10 cellular contexts compared by ENCODE assay signal in genomic region chr3:78978037-78978436, GRCh38.
DNase-seq lines count a peak whose midpoint lies in the region; ATAC-seq and TF ChIP-seq lines count a peak whose summit lies in the region.
"Had no signal": no experiment of that assay in that cellular context is flagged by ENCODE, and none has a peak within 500 bp of the region (broad histone marks: within the 10 kb centered on the region; RNA-seq: fewer than 3 reads in every experiment).

No MANE protein-coding gene starts in this region.

- H3K4me1 Mint-ChIP-seq in Caco-2 (ENCODE audit: low read depth, unreplicated experiment): no peaks in the 10 kb centered on the region
- peaks cover 69% of the 10 kb centered on the region for H3K4me1 Mint-ChIP-seq in WTC11

- H3K36me3 ChIP-seq in Caco-2 (ENCODE audit: control insufficient read depth, insufficient read depth, low read length) (no peaks in the 10 kb centered on the region), Karpas-422 (ENCODE audit: insufficient read depth, low read length) (no peaks in the 10 kb centered on the region), liver (ENCODE audit: control insufficient read depth in 4 of 4, insufficient read depth in 3 of 4, low read depth in 1 of 4, low read length in 3 of 4) (no peaks in the 10 kb centered on the region)

- H3K27me3 ChIP-seq in Caco-2 (replicated peaks; ENCODE audit: control insufficient read depth, insufficient read depth, low read length): no peaks in the 10 kb centered on the region
- no peaks in the 10 kb centered on the region for H3K27me3 ChIP-seq in Karpas-422 (ENCODE audit: low read length)
- H3K27me3 ChIP-seq in liver (ENCODE audit: control insufficient read depth in 4 of 4, insufficient read depth in 4 of 4, low read length in 3 of 4): no peaks in the 10 kb centered on the region

- intact Hi-C loops in Caco-2 (cut with micrococcal nuclease; ENCODE audit: unreplicated experiment): no loop called here
- intact Hi-C loops in head of caudate nucleus (cut with DNase I): loop anchor here (5.0 kb wide), 1 partner anchor 316 kb away; no protein-coding TSS in a partner anchor

- no peak overlapping the region for H3K9ac ChIP-seq in Karpas-422 (ENCODE audit: low read length)
- no peak overlapping the region for H3K9ac ChIP-seq in liver (ENCODE audit: low read depth in 1 of 2, low read length in 2 of 2)

- peak; percentile 76 to 80 for TF ChIP-seq RAD21 in liver (IDR thresholded peaks at IDR 0.05)

- no peak overlapping the region for H3K4me2 ChIP-seq in Karpas-422 (ENCODE audit: low read depth, low read length, poor library complexity, severe bottlenecking)

- DNase-seq in Caco-2 (no peak), Karpas-422 (peak; percentile 41), WTC11 (ENCODE audit: low spot score) (no peak), head of caudate nucleus (no peak)
- DNase-seq: effector memory CD8-positive, alpha-beta T cell had no signal

- H3K9me3 Mint-ChIP-seq in Caco-2 (ENCODE audit: unreplicated experiment) (no peaks in the 10 kb centered on the region), WTC11 (no peaks in the 10 kb centered on the region)

- no peaks in the 10 kb centered on the region for H3K79me2 ChIP-seq in Karpas-422 (ENCODE audit: low read length)

- H3K36me3 Mint-ChIP-seq in Caco-2 (ENCODE audit: insufficient read depth, unreplicated experiment) (no peaks in the 10 kb centered on the region), WTC11 (no peaks in the 10 kb centered on the region)

- POLR2A ChIA-PET in Caco-2 (lab: Charles Lee) (no interaction called here), WTC11 (lab: Charles Lee) (interaction anchor here (0.6 kb wide), 1 partner anchor 56 kb away, joined by 6 read pairs; no protein-coding TSS in a partner anchor)

- peak; percentile 6 to 25 for TF ChIP-seq CTCF in Caco-2 (IDR thresholded peaks at IDR 0.05; ENCODE audit: insufficient read depth in 1 of 2, low read depth in 1 of 2, low read length in 1 of 2, severe bottlenecking in 1 of 2, unreplicated experiment in 1 of 2)
- no peak for TF ChIP-seq CTCF in WTC11 (IDR thresholded peaks at IDR 0.05)
- TF ChIP-seq CTCF in liver (IDR thresholded peaks at IDR 0.05; ENCODE audit: low read depth, low read length, missing input control): peak; percentile 47

- H3K4me3 Mint-ChIP-seq in Caco-2 (ENCODE audit: unreplicated experiment) (no peak overlapping the region), WTC11 (no peak overlapping the region)
- H3K4me3 Mint-ChIP-seq: effector memory CD8-positive, alpha-beta T cell had no signal

- H3K4me3 ChIP-seq in Caco-2 (ENCODE audit: low read depth, low read length) (no peak overlapping the region), Karpas-422 (ENCODE audit: low read length) (no peak overlapping the region), liver (ENCODE audit: low read depth in 1 of 3, low read length in 3 of 3) (no peak overlapping the region)

- H2AFZ ChIP-seq in Karpas-422 (ENCODE audit: low read length): no peak overlapping the region

- H4K20me1 ChIP-seq in Karpas-422 (ENCODE audit: insufficient read depth, low read depth, low read length): no peaks in the 10 kb centered on the region

- CTCF ChIA-PET in Caco-2 (lab: Charles Lee): no interaction called here
- CTCF ChIA-PET in WTC11 (lab: Charles Lee): interaction anchor here (0.8 to 1.5 kb wide), 5 partner anchors 9 to 248 kb away, joined by 3 to 5 read pairs (median 4); no protein-coding TSS in a partner anchor

- H3K27ac Mint-ChIP-seq in Caco-2 (ENCODE audit: unreplicated experiment) (no peak overlapping the region), WTC11 (peak overlapping the region; percentile 35; the same call in 1 of the 2 replicates)
- H3K27ac Mint-ChIP-seq: effector memory CD8-positive, alpha-beta T cell had no signal

- H3K9me2 ChIP-seq in Karpas-422 (replicated peaks; ENCODE audit: insufficient read depth, low read length): no peaks in the 10 kb centered on the region

- H3K4me1 ChIP-seq in Caco-2: no peaks in the 10 kb centered on the region
- H3K4me1 ChIP-seq in Karpas-422 (ENCODE audit: low read length): no peaks in the 10 kb centered on the region
- H3K4me1 ChIP-seq in liver (ENCODE audit: control insufficient read depth in 4 of 4, insufficient read depth in 4 of 4, low read length in 3 of 4): no peaks in the 10 kb centered on the region

- BruUV-seq in Caco-2 (replicated peaks; lab: Mats Ljungman, UMichigan): no TSS peak

- no peak overlapping the region for H3K27ac ChIP-seq in Karpas-422 (ENCODE audit: low read length)
- no peak overlapping the region for H3K27ac ChIP-seq in liver (ENCODE audit: low read depth in 1 of 2, low read length in 2 of 2)
- H3K27ac ChIP-seq: HL-60 had no signal

- H3K9me3 ChIP-seq in Caco-2 (no peaks in the 10 kb centered on the region), Karpas-422 (ENCODE audit: low read length) (no peaks in the 10 kb centered on the region), liver (ENCODE audit: control insufficient read depth in 4 of 4, low read length in 3 of 4) (no peaks in the 10 kb centered on the region)

- ATAC-seq in WTC11: peak; percentile 25; the same call in 1 of the 2 replicates
- ATAC-seq in GM19452 (IDR thresholded peaks at IDR 0.05; ENCODE audit: unreplicated experiment): no peak
- no peak for ATAC-seq in GM18867 (IDR thresholded peaks at IDR 0.05; ENCODE audit: unreplicated experiment)
- no peak for ATAC-seq in GM21515 (IDR thresholded peaks at IDR 0.05; ENCODE audit: unreplicated experiment)
- ATAC-seq: effector memory CD8-positive, alpha-beta T cell had no signal

- no peaks in the 10 kb centered on the region for H3K27me3 Mint-ChIP-seq in Caco-2 (ENCODE audit: insufficient read depth, unreplicated experiment)
- H3K27me3 Mint-ChIP-seq in WTC11 (ENCODE audit: low read depth): no peaks in the 10 kb centered on the region
- H3K27me3 Mint-ChIP-seq: effector memory CD8-positive, alpha-beta T cell had no signal

TF ChIP-seq in WTC11, 78 proteins besides CTCF, POLR2A, EP300 and RAD21 (continues in another document):
- TF ChIP-seq E2F4 (CRISPR knock-in tag; IDR thresholded peaks at IDR 0.05; ENCODE audit: borderline replicate concordance, low read depth): no peak
- no peak for TF ChIP-seq ZNF425 (CRISPR knock-in tag; conservative IDR thresholded peaks at IDR 0.05)
- TF ChIP-seq GRHL2 (CRISPR knock-in tag; IDR thresholded peaks at IDR 0.05; ENCODE audit: insufficient replicate concordance, severe bottlenecking): no peak
- no peak for TF ChIP-seq ZNF263 (CRISPR knock-in tag; IDR thresholded peaks at IDR 0.05; ENCODE audit: low read depth)

TF ChIP-seq in liver, 16 proteins besides CTCF, POLR2A, EP300 and RAD21 (continues in another document):
- TF ChIP-seq ZBTB33 (IDR thresholded peaks at IDR 0.05) (no peak), EGR1 (IDR thresholded peaks at IDR 0.05; ENCODE audit: low read depth in 2 of 2) (no peak), YY1 (IDR thresholded peaks at IDR 0.05) (no peak), JUND (IDR thresholded peaks at IDR 0.05) (no peak), FOXA2 (IDR thresholded peaks at IDR 0.05) (no peak), NR2F2 (IDR thresholded peaks at IDR 0.05) (no peak), ATF3 (IDR thresholded peaks at IDR 0.05) (no peak), TAF1 (conservative IDR thresholded peaks at IDR 0.05) (no peak), FOXA1 (IDR thresholded peaks at IDR 0.05) (no peak), MAX (IDR thresholded peaks at IDR 0.05) (no peak), HNF4A (conservative IDR thresholded peaks at IDR 0.05) (no peak), REST (IDR thresholded peaks at IDR 0.05) (no peak)
